ENCODE assay signal across 15 cellular contexts in the genomic region with DNA sequence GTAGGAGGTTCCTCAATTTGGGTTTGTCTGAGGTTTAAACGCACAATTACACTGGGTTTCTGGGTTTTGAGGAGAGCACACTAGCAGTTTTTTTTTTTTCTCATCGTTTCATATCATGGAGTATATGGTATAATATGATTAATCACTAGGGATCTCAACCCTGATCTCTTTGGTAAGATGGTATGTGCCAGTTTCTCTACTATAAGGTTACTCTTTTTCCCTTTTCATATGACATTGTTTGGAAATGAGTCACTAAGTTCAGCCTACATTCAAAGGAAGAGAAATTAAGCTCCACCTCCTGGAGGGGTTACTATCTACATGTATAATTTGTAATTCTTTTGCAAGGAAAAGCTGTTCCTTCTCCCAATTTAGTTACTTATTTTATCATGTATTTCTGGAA. TPM values are rescaled to one million over a fixed set of nuclear protein-coding genes. Genes with fewer than 3 reads are reported as not detected.
DNase-seq lines count a peak whose midpoint lies in the region; ATAC-seq, FAIRE-seq and TF ChIP-seq lines count a peak whose summit lies in the region.
"Had no signal": no experiment of that assay in that cellular context is flagged by ENCODE, and none has a peak within 500 bp of the region (broad histone marks: within the 10 kb centered on the region; RNA-seq: fewer than 3 reads in every experiment).

No MANE protein-coding gene starts in this region.

- H3K36me3 Mint-ChIP-seq in HFFc6 (ENCODE audit: low read depth) (peaks cover 59% of the 10 kb centered on the region), CD14-positive monocyte (peaks cover 71 to 74% of the 10 kb centered on the region in 2 donors)
- peaks cover 52% of the 10 kb centered on the region for H3K36me3 Mint-ChIP-seq in activated naive CD8-positive, alpha-beta T cell

- H3K9me3 Mint-ChIP-seq in HFFc6, result peaks cover 13% of the 10 kb centered on the region
- H3K9me3 Mint-ChIP-seq in activated naive CD8-positive, alpha-beta T cell (ENCODE audit: low read depth), result peaks cover 19% of the 10 kb centered on the region
- H3K9me3 Mint-ChIP-seq in CD14-positive monocyte, result peaks cover 0 to 19% (median 13%) of the 10 kb centered on the region in 7 donors

- TF ChIP-seq CTCF in AG09309 (IDR thresholded peaks at IDR 0.05; ENCODE audit: control insufficient read depth, insufficient read depth, low read depth, low read length, missing control alignments), result no peak
- 0 out of 2 replicates have a peak, but pooled peaks have one; percentile 16 for TF ChIP-seq CTCF in HFFc6 (IDR thresholded peaks at IDR 0.05)
- TF ChIP-seq CTCF in CD14-positive monocyte (IDR thresholded peaks at IDR 0.05), result no peak

- DNase-seq in AG09309 (ENCODE audit: low read depth) (peak; percentile 33), HFFc6 (peak; percentile 79), glomerular visceral epithelial cell (ENCODE audit: extremely low spot score) (peak; percentile 50), hypothalamus (lab: John Stamatoyannopoulos, UW) (no peak), GM19239 (ENCODE audit: insufficient read length, low spot score) (no peak), CD14-positive monocyte (ENCODE audit: low spot score) (no peak)
- DNase-seq: caudate nucleus; DND-41; NCI-H1105; OCI-M1; stimulated activated CD4-positive, alpha-beta T cell treated with anti-CD3 and anti-CD28 coated beads, Interleukin-4, amount 100 ng/mL, for 4 hours had no signal

- FAIRE-seq in GM19239 (lab: Jason Lieb, UNC), result no peak

- H3K4me3 Mint-ChIP-seq in HFFc6, result no peak overlapping the region; the same call in 1 of the 2 replicates
- no peak overlapping the region for H3K4me3 Mint-ChIP-seq in activated naive CD8-positive, alpha-beta T cell
- H3K4me3 Mint-ChIP-seq in CD14-positive monocyte, result no peak overlapping the region
- H3K4me3 Mint-ChIP-seq: neural crest cell, WTC11 had no signal

- H3K4me1 Mint-ChIP-seq in HFFc6 (ENCODE audit: low read depth), result peaks cover 32% of the 10 kb centered on the region
- peaks cover 21% of the 10 kb centered on the region for H3K4me1 Mint-ChIP-seq in activated naive CD8-positive, alpha-beta T cell (ENCODE audit: low read depth)
- no peaks in the 10 kb centered on the region for H3K4me1 Mint-ChIP-seq in CD14-positive monocyte
- H3K4me1 Mint-ChIP-seq: neural crest cell, WTC11 had no signal

- intact Hi-C loops in CD14-positive monocyte (cut with micrococcal nuclease), result no loop called here

- H3K27ac Mint-ChIP-seq in HFFc6 (peak overlapping the region; percentile 50), CD14-positive monocyte (no peak overlapping the region)
- peak overlapping the region; percentile 56 for H3K27ac Mint-ChIP-seq in activated naive CD8-positive, alpha-beta T cell
- H3K27ac Mint-ChIP-seq: WTC11 had no signal

- H3K27me3 Mint-ChIP-seq in HFFc6 (ENCODE audit: insufficient read depth), result peaks cover 2% of the 10 kb centered on the region; the same call in 1 of the 2 replicates
- H3K27me3 Mint-ChIP-seq in activated naive CD8-positive, alpha-beta T cell, result no peaks in the 10 kb centered on the region
- peaks cover 0 to 2% (median 0%) of the 10 kb centered on the region in 3 donors for H3K27me3 Mint-ChIP-seq in CD14-positive monocyte (ENCODE audit: low read depth in 3 of 3)

- no peak for ATAC-seq in GM18909 (IDR thresholded peaks at IDR 0.05; ENCODE audit: poor library complexity, unreplicated experiment)
- ATAC-seq: WTC11 had no signal

- H3K4me3 ChIP-seq in AG09309 (ENCODE audit: control insufficient read depth, low read depth, low read length), result no peak overlapping the region

RNA-seq across cellular contexts. Expression of gene MTRR, which starts 35.2 kb away (rescaled TPM):
- 10 to 100 TPM; 33.8 to 44.1 (median 37.0) TPM for total RNA-seq in HFFc6 (2021; fragmentation: NEBNext Ultra II Directional; extraction: Animal tissue kit (Norgen Biotek cat#: 25700))
- polyA plus RNA-seq in CD14-positive monocyte, result 10 to 100 TPM; 18.0 to 22.1 TPM

RNA-seq across cellular contexts. Expression of gene FASTKD3, which starts 35.3 kb away (rescaled TPM):
- 1 to 10 TPM; 6.6 to 8.5 (median 7.9) TPM for total RNA-seq in HFFc6 (2021; fragmentation: NEBNext Ultra II Directional; extraction: Animal tissue kit (Norgen Biotek cat#: 25700))
- polyA plus RNA-seq in CD14-positive monocyte, result 10 to 100 TPM; 10.7 to 15.5 TPM

RNA-seq across cellular contexts. Expression of gene CFAP90, which starts 53.2 kb away (rescaled TPM):
- not detected for total RNA-seq in HFFc6 (2021; fragmentation: NEBNext Ultra II Directional; extraction: Animal tissue kit (Norgen Biotek cat#: 25700))
- polyA plus RNA-seq in CD14-positive monocyte, result not detected

Comparison
In these comparisons a context has a peak if more than half of its experiments do, and no peak if none do; other contexts are left out.
1. DNase-seq: peak in AG09309 (single experiment), HFFc6 (single experiment) and glomerular visceral epithelial cell (single experiment); none in hypothalamus (0 of 51), GM19239 (single experiment) and CD14-positive monocyte (single experiment).
2. H3K27ac Mint-ChIP-seq: peak in HFFc6 (single experiment) and activated naive CD8-positive, alpha-beta T cell (single experiment); none in CD14-positive monocyte (0 of 7).